32 cellular contexts compared by ENCODE assay signal in genomic region chr14:98602983-98603382, GRCh38.
"Had no signal": no experiment of that assay in that cellular context is flagged by ENCODE, and none has a peak within 500 bp of the region (broad histone marks: within the 10 kb centered on the region; RNA-seq: fewer than 3 reads in every experiment).

No MANE protein-coding gene starts in this region.

- H3K27ac Mint-ChIP-seq: activated B cell treated with CpG ODN at 0.5 μM for 24 hours; activated CD8-positive, alpha-beta T cell treated with anti-CD3 and anti-CD28 coated beads for 36 hours; activated naive CD4-positive, alpha-beta T cell treated with anti-CD3 and anti-CD28 coated beads for 36 hours; activated naive CD8-positive, alpha-beta T cell; activated T-helper 2 cell treated with anti-CD3 and anti-CD28 coated beads, Interferon-gamma antibody, Interleukin-2, Interleukin-4, amounts not matched to agents 10 μg/mL and 5 μg/mL and 100 μg/mL, durations not matched to agents 14 hours and 24 hours and 36 hours; brain; dendritic cell treated with granulocyte-macrophage colony-stimulating factor and Interleukin-4, amounts not matched to agents 40 ng/mL and 50 ng/mL, for 4 days; endodermal cell; T-helper 17 cell; T-helper 2 cell treated with Interferon-gamma antibody and Interleukin-4, amounts not matched to agents 5 μg/mL and 100 μg/mL, for 36 hours had no signal

- H3K27me3 Mint-ChIP-seq: activated B cell treated with CpG ODN at 0.5 μM for 24 hours; activated CD8-positive, alpha-beta T cell treated with anti-CD3 and anti-CD28 coated beads for 36 hours; activated naive CD8-positive, alpha-beta T cell; brain; dendritic cell treated with granulocyte-macrophage colony-stimulating factor and Interleukin-4, amounts not matched to agents 40 ng/mL and 50 ng/mL, for 4 days; T-helper 17 cell had no signal

- DNase-seq: activated B cell treated with CpG ODN at 0.5 μM for 24 hours; activated CD4-positive, alpha-beta T cell treated with anti-CD3 and anti-CD28 coated beads for 48 hours; activated CD4-positive, alpha-beta T cell treated with anti-CD3 and anti-CD28 coated beads, Interleukin-2, amount 50 U/mL, for 1 hour; activated CD4-positive, alpha-beta T cell treated with anti-CD3 and anti-CD28 coated beads, Interleukin-2, amount 50 U/mL, for 48 hours; activated CD8-positive, alpha-beta memory T cell treated with anti-CD3 and anti-CD28 coated beads for 24 hours; activated CD8-positive, alpha-beta T cell treated with anti-CD3 and anti-CD28 coated beads for 36 hours; activated effector memory CD4-positive, alpha-beta T cell treated with anti-CD3 and anti-CD28 coated beads, Interleukin-2, amount 50 U/mL, for 16 hours; activated naive CD4-positive, alpha-beta T cell treated with anti-CD3 and anti-CD28 coated beads for 36 hours; activated T-cell treated with anti-CD3 and anti-CD28 coated beads, Interleukin-2, amount 50 U/mL, for 4 hours; amniotic stem cell; anterior cingulate cortex; central memory CD4-positive, alpha-beta T cell; cerebellar nuclear complex; colonic mucosa; dorsolateral prefrontal cortex; effector memory CD4-positive, alpha-beta T cell; endodermal cell; foreskin keratinocyte; gastrocnemius medialis; T-helper 1 cell; T-helper 17 cell; T1000; WERI-Rb-1 had no signal

- H3K9me3 Mint-ChIP-seq: activated CD8-positive, alpha-beta T cell treated with anti-CD3 and anti-CD28 coated beads for 36 hours; activated T-cell treated with anti-CD3 and anti-CD28 coated beads, Interleukin-2, amount 50 U/mL, for 4 hours; activated T-helper 2 cell treated with anti-CD3 and anti-CD28 coated beads, Interferon-gamma antibody, Interleukin-2, Interleukin-4, amounts not matched to agents 10 μg/mL and 5 μg/mL and 100 μg/mL, durations not matched to agents 14 hours and 24 hours and 36 hours; dendritic cell treated with granulocyte-macrophage colony-stimulating factor and Interleukin-4, amounts not matched to agents 40 ng/mL and 50 ng/mL, for 4 days; endodermal cell; T-helper 2 cell treated with Interferon-gamma antibody and Interleukin-4, amounts not matched to agents 5 μg/mL and 100 μg/mL, for 36 hours had no signal

- H3K9me3 ChIP-seq: breast epithelium, colonic mucosa, gastrocnemius medialis had no signal

- H3K36me3 Mint-ChIP-seq: activated naive CD8-positive, alpha-beta T cell; brain had no signal

- H3K4me1 ChIP-seq: breast epithelium, colonic mucosa, foreskin keratinocyte, gastrocnemius medialis had no signal

- H3K27ac ChIP-seq: breast epithelium, cardiac muscle cell, colonic mucosa, dorsolateral prefrontal cortex, foreskin keratinocyte, gastrocnemius medialis, WERI-Rb-1 had no signal

- H3K27me3 ChIP-seq: cardiac muscle cell, colonic mucosa, foreskin keratinocyte, gastrocnemius medialis had no signal

- H3K4me3 ChIP-seq: breast epithelium, cardiac muscle cell, colonic mucosa, dorsolateral prefrontal cortex, gastrocnemius medialis had no signal

- H3K4me1 Mint-ChIP-seq: activated B cell treated with CpG ODN at 0.5 μM for 24 hours, brain, endodermal cell had no signal

- ATAC-seq: activated CD4-positive, CD25-positive, alpha-beta regulatory T cell treated with anti-CD3 and anti-CD28 coated beads, Interleukin-2, amount 50 U/mL, for 24 hours; activated CD8-positive, alpha-beta T cell treated with anti-CD3 and anti-CD28 coated beads for 36 hours; activated T-cell treated with anti-CD3 and anti-CD28 coated beads, Interleukin-2, amount 50 U/mL, for 4 hours; esophagus mucosa; foreskin keratinocyte; gastrocnemius medialis; T-helper 17 cell had no signal

- H3K36me3 ChIP-seq: breast epithelium, cardiac muscle cell, colonic mucosa, gastrocnemius medialis, WERI-Rb-1 had no signal

- H3K4me3 Mint-ChIP-seq: activated B cell treated with CpG ODN at 0.5 μM for 24 hours; activated CD8-positive, alpha-beta T cell treated with anti-CD3 and anti-CD28 coated beads for 36 hours; activated naive CD4-positive, alpha-beta T cell treated with anti-CD3 and anti-CD28 coated beads for 36 hours; activated naive CD8-positive, alpha-beta T cell; activated T-cell treated with anti-CD3 and anti-CD28 coated beads, Interleukin-2, amount 50 U/mL, for 4 hours; brain; dendritic cell treated with granulocyte-macrophage colony-stimulating factor and Interleukin-4, amounts not matched to agents 40 ng/mL and 50 ng/mL, for 4 days; endodermal cell; T-helper 17 cell; T-helper 2 cell treated with Interferon-gamma antibody and Interleukin-4, amounts not matched to agents 5 μg/mL and 100 μg/mL, for 36 hours had no signal
